Comparison of ENCODE assay signal across 8 cellular contexts in the genomic region with DNA sequence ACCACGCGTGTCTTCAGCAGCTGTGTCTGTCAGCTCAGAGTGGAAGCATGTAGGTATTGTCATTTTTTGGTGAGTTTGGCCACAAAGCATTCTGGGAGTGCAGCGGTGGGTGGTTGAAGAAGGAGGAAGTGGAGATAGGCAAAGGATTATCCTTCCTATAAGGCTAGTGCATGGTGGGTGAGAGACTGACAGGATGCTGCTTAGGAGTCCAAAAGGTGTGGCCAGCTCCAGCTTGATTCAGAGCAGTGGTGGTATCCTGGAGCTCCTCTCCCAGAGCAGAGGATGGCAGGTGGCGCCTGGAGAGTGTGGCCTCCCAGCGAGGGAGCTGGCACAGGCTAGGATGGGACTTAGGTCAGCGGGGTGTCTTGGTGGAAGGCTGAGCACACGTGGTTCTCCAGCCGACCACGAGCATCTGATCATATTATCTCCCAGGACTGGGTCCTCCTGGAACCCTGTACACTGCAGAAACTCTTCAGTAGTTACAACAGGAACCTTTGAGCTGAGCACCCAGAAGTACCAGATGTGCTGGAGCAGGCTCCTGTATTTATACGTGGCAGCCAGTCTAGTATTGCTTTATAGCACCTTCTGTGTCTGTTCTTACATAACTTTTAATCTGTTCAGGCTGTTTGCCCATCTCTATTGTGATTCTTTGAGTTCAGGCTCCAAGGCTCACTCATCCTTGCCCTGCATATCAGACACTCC. TPM values are rescaled to one million over a fixed set of nuclear protein-coding genes. Genes with fewer than 3 reads are reported as not detected.
A peak's percentile ranks its signal among the peaks of the same experiment; 100 is the strongest.
DNase-seq lines count a peak whose midpoint lies in the region; ATAC-seq and TF ChIP-seq lines count a peak whose summit lies in the region.

No MANE protein-coding gene starts in this region.

- H3K27ac ChIP-seq in HCT116 (ENCODE audit: low read depth, low read length) (peak overlapping the region; percentile 50; the same call in 1 of the 2 replicates), SK-N-MC (peak overlapping the region; percentile 81), psoas muscle (peak overlapping the region; percentile 53)

- H3K27ac Mint-ChIP-seq in endothelial cell (ENCODE audit: unreplicated experiment) = peak overlapping the region; percentile 79

- no peak for TF ChIP-seq POLR2A in HCT116 (IDR thresholded peaks at IDR 0.05; ENCODE audit: borderline replicate concordance, extremely low read depth, insufficient read depth, insufficient read length)

- H3K36me3 ChIP-seq in HCT116 (ENCODE audit: control insufficient read depth in 1 of 2, insufficient read depth in 2 of 2, low read length in 2 of 2) (peaks cover 9 to 17% of the 10 kb centered on the region in 2 experiments; a peak in 2 of 4 replicates), SK-N-MC (ENCODE audit: insufficient read depth, low read length) (peaks cover 23% of the 10 kb centered on the region), psoas muscle (ENCODE audit: insufficient read depth in 1 of 2, low read depth in 1 of 2) (peaks cover 0 to 20% of the 10 kb centered on the region in 2 donors)

- CTCF ChIA-PET in HCT116 (lab: Charles Lee) = interaction anchor here (0.8 to 1.7 kb wide), 7 partner anchors 9 to 329 kb away, joined by 3 to 6 read pairs (median 4); partner anchors contain the start of gene MAML1

- H3K4me1 ChIP-seq in HCT116 (ENCODE audit: control insufficient read depth in 1 of 2, insufficient read depth in 2 of 2, low read length in 2 of 2) = peaks cover 11 to 47% of the 10 kb centered on the region in 2 experiments
- peaks cover 61% of the 10 kb centered on the region for H3K4me1 ChIP-seq in psoas muscle

- TF ChIP-seq RAD21 in HCT116 (IDR thresholded peaks at IDR 0.05; ENCODE audit: low read depth) = no peak

- ATAC-seq in HCT116 (peak; percentile 27), psoas muscle (peak; percentile 18 to 44 (median 34)), HG03280 (IDR thresholded peaks at IDR 0.05; ENCODE audit: unreplicated experiment) (no peak)

- DNase-seq in DMS53 treated with DMSO at 0.1 percent for 48 hours (lab: John Stamatoyannopoulos, UW; ENCODE audit: unreplicated experiment) (peak; percentile 48), HCT116 (ENCODE audit: low read depth, low spot score) (no peak), SK-N-MC (ENCODE audit: low read depth, low spot score) (no peak), endothelial cell (ENCODE audit: low spot score) (no peak), psoas muscle (peak in 1 of 2 donors; percentile 48), iPS-NIHi11 (ENCODE audit: low spot score) (no peak)
- DNase-seq in stimulated activated CD4-positive, alpha-beta T cell treated with anti-CD3 and anti-CD28 coated beads, Interleukin-2, amount 100 ng/mL, for 24 hours = no peak

- POLR2A ChIA-PET in HCT116 (lab: Charles Lee) = interaction anchor here (1.2 kb wide), 1 partner anchor 139 kb away, joined by 4 read pairs; the partner anchor contains the start of gene HNRNPH1

- H4K20me1 ChIP-seq in HCT116 (ENCODE audit: insufficient read depth) = peaks cover 9% of the 10 kb centered on the region; the same call in 1 of the 2 replicates

- peaks cover 5% of the 10 kb centered on the region for H3K9me3 Mint-ChIP-seq in endothelial cell (ENCODE audit: unreplicated experiment)

- H3K9ac ChIP-seq in HCT116 (ENCODE audit: low read length) (no peak overlapping the region), SK-N-MC (ENCODE audit: insufficient read length) (no peak overlapping the region)

- WGBS in psoas muscle, 3 donors = 18 to 36% (median 21%) methylated on average over 9 to 10 of the region's 10 CpGs

- H3K4me3 ChIP-seq in HCT116 (replicated peaks in 1 of 2; ENCODE audit: low read depth in 1 of 2, low read length in 2 of 2) (no peak overlapping the region), SK-N-MC (peak overlapping the region; percentile 19; the same call in 1 of the 2 replicates), psoas muscle (no peak overlapping the region)

- no peaks in the 10 kb centered on the region for H3K9me2 ChIP-seq in HCT116 (ENCODE audit: insufficient read depth)

- H3K4me3 Mint-ChIP-seq in endothelial cell (ENCODE audit: unreplicated experiment) = no peak overlapping the region

- no peaks in the 10 kb centered on the region for H3K9me3 ChIP-seq in HCT116 (ENCODE audit: control insufficient read depth in 1 of 2, insufficient read depth in 1 of 2, low read depth in 1 of 2, low read length in 2 of 2)
- H3K9me3 ChIP-seq in SK-N-MC (ENCODE audit: low read depth, low read length) = no peaks in the 10 kb centered on the region
- no peaks in the 10 kb centered on the region for H3K9me3 ChIP-seq in psoas muscle

- peaks cover 81% of the 10 kb centered on the region for H3K79me2 ChIP-seq in HCT116 (ENCODE audit: insufficient read depth, low read length)

- intact Hi-C loops in HCT116 (cut with micrococcal nuclease) (loop anchor here (2.0 to 10.0 kb wide), 3 partner anchors 33 to 223 kb away; no protein-coding TSS in a partner anchor), psoas muscle (cut with DNase I) (loop anchor here in 1 of 2 donors (2.0 to 5.0 kb wide), 2 partner anchors 35 to 145 kb away; partner anchors contain the start of gene TBC1D9B)

- no TSS peak for BruUV-seq in HCT116 (replicated peaks; lab: Mats Ljungman, UMichigan)

- peaks cover 14% of the 10 kb centered on the region for H3K36me3 Mint-ChIP-seq in endothelial cell (ENCODE audit: low read depth, unreplicated experiment)

- H3K4me1 Mint-ChIP-seq in endothelial cell (ENCODE audit: unreplicated experiment) = peaks cover 38% of the 10 kb centered on the region

- no peak for TF ChIP-seq CTCF in HCT116 (IDR thresholded peaks at IDR 0.05 in 2 of 3, conservative IDR thresholded peaks at IDR 0.05 in 1 of 3; ENCODE audit: borderline replicate concordance in 1 of 3, insufficient read depth in 1 of 3, low read depth in 2 of 3, low read length in 2 of 3)
- TF ChIP-seq CTCF in endothelial cell (IDR thresholded peaks at IDR 0.05; ENCODE audit: unreplicated experiment) = no peak
- TF ChIP-seq CTCF in psoas muscle (IDR thresholded peaks at IDR 0.05) = no peak

- RAD21 ChIA-PET in HCT116 (lab: Charles Lee; ENCODE audit: low non-redundant PET in 1 of 2, low total read pairs in 2 of 2, uncharacterized antibody in 2 of 2, unreplicated experiment in 2 of 2) = no interaction called here

- peak overlapping the region; percentile 48 for H3K4me2 ChIP-seq in HCT116 (ENCODE audit: low read length)

- H2AFZ ChIP-seq in HCT116 (ENCODE audit: low read depth, low read length, poor library complexity, severe bottlenecking) = no peak overlapping the region

- H3K27me3 Mint-ChIP-seq in endothelial cell (ENCODE audit: unreplicated experiment) = no peaks in the 10 kb centered on the region

- H3K27me3 ChIP-seq in HCT116 (ENCODE audit: insufficient read depth, low read length) (no peaks in the 10 kb centered on the region), psoas muscle (ENCODE audit: insufficient read depth in 3 of 3, low read length in 2 of 3) (no peaks in the 10 kb centered on the region)

TF ChIP-seq in HCT116, 20 proteins besides CTCF, POLR2A, EP300 and RAD21:
- TF ChIP-seq ZNF274 (IDR thresholded peaks at IDR 0.05; ENCODE audit: low read depth, low read length) = no peak

RNA-seq across cellular contexts. Expression of gene MAML1, which starts 29.6 kb away (rescaled TPM):
- 29.5 TPM for total RNA-seq in HCT116 (2021; ENCODE audit: unreplicated experiment)
- polyA plus RNA-seq in HCT116 (2012) = 24.3 and 27.2 TPM in 2 replicates
- 30.0 TPM for total RNA-seq in endothelial cell (ENCODE audit: unreplicated experiment)
- 10 to 100 TPM; 11.2 to 16.0 (median 12.3) TPM for total RNA-seq in psoas muscle
- 10 to 100 TPM in 1 of 3 donors, 1 to 10 TPM in 2; 4.6 to 12.1 (median 5.8) TPM for polyA plus RNA-seq in psoas muscle

RNA-seq across cellular contexts. Expression of gene LTC4S, which starts 31.6 kb away (rescaled TPM):
- total RNA-seq in HCT116 (2021; ENCODE audit: unreplicated experiment) = 5.0 TPM
- polyA plus RNA-seq in HCT116 (2012) = 0.85 and 1.5 TPM in 2 replicates
- 1.0 TPM for total RNA-seq in endothelial cell (ENCODE audit: unreplicated experiment)
- total RNA-seq in psoas muscle = 1 to 10 TPM; 1.7 to 6.7 (median 4.5) TPM
- polyA plus RNA-seq in psoas muscle = 1 to 10 TPM; 1.5 to 2.2 (median 2.1) TPM

RNA-seq across cellular contexts. Expression of gene MGAT4B, which starts 44.4 kb away (rescaled TPM):
- total RNA-seq in HCT116 (2021; ENCODE audit: unreplicated experiment) (148 TPM), endothelial cell (ENCODE audit: unreplicated experiment) (163 TPM), psoas muscle (10 to 100 TPM; 29.3 to 58.4 (median 50.7) TPM)
- polyA plus RNA-seq in HCT116 (2012) = 85.4 and 95.3 TPM in 2 replicates
- polyA plus RNA-seq in psoas muscle = 100 to 1,000 TPM in 1 of 3 donors, 10 to 100 TPM in 2; 40.9 to 136 (median 63.4) TPM

RNA-seq across cellular contexts. Expression of gene SQSTM1, which starts 58.5 kb away (rescaled TPM):
- 299 TPM for total RNA-seq in HCT116 (2021; ENCODE audit: unreplicated experiment)
- 298 and 317 TPM in 2 replicates for polyA plus RNA-seq in HCT116 (2012)
- total RNA-seq in endothelial cell (ENCODE audit: unreplicated experiment) = 82.2 TPM
- total RNA-seq in psoas muscle = 1,000 to 10,000 TPM in 1 of 4 donors, 100 to 1,000 TPM in 3; 688 to 1,199 (median 831) TPM
- polyA plus RNA-seq in psoas muscle = 100 to 1,000 TPM; 463 to 917 (median 671) TPM
